Comparison of ENCODE assay signal across 27 cellular contexts in the genomic region with DNA sequence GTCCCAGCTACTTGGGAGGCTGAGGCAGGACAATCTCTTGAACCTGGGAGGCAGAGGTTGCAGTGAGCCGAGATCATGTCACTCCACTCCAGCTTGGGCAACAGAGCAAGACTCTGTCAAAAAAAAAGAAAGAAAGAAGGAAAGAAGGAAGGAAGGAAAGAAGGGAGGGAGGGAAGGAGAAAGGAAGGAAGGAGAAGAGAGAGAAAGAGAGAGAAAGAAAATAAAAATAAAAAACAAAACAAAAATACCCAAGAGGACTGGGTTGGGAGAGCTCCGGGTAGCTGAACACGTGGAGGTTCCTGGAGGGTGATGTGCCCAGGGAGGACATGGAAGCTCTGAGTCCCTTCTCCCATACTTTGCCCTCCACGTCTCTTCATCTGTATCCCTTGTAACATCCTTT.
"Had no signal": no experiment of that assay in that cellular context is flagged by ENCODE, and none has a peak within 500 bp of the region (broad histone marks: within the 10 kb centered on the region; RNA-seq: fewer than 3 reads in every experiment).

No MANE protein-coding gene starts in this region.

- H3K4me1 ChIP-seq: left ventricle myocardium inferior, neural progenitor cell, parathyroid adenoma, suprapubic skin, tibial artery, uterus had no signal

- H3K36me3 ChIP-seq: left ventricle myocardium inferior, neural progenitor cell, neutrophil, suprapubic skin, thoracic aorta, tibial artery, uterus had no signal

- H3K27me3 Mint-ChIP-seq: progenitor cell of endocrine pancreas had no signal

- H3K27me3 ChIP-seq: neural progenitor cell, neutrophil, suprapubic skin, tibial artery, uterus had no signal

- H3K4me1 Mint-ChIP-seq: naive B cell, natural killer cell, nephron progenitor cell, neural progenitor cell had no signal

- H3K4me3 Mint-ChIP-seq: mesothelial cell of epicardium; naive B cell; natural killer cell; nephron progenitor cell; neural progenitor cell; stimulated activated naive CD8-positive, alpha-beta T cell treated with anti-CD3 and anti-CD28 coated beads, Interleukin-15, Interleukin-2, amounts not matched to agents 100 ng/mL and 50 ng/mL, for 24 hours had no signal

- H3K36me3 Mint-ChIP-seq: mesothelial cell of epicardium, naive B cell, natural killer cell, neural progenitor cell had no signal

- H3K9me3 Mint-ChIP-seq: mesothelial cell of epicardium; naive B cell; natural killer cell; nephron progenitor cell; neural progenitor cell; stimulated activated naive CD8-positive, alpha-beta T cell treated with anti-CD3 and anti-CD28 coated beads, Interleukin-15, Interleukin-2, amounts not matched to agents 100 ng/mL and 50 ng/mL, for 24 hours had no signal

- H3K9me3 ChIP-seq: left ventricle myocardium inferior, neutrophil, suprapubic skin, thoracic aorta, tibial artery, uterus had no signal

- H3K27ac ChIP-seq: left ventricle myocardium inferior, neural progenitor cell, neutrophil, parathyroid adenoma, skin epidermis, suprapubic skin, thoracic aorta, tibial artery, uterus had no signal

- H3K4me3 ChIP-seq: left ventricle myocardium inferior, lung, neural progenitor cell, skin epidermis, suprapubic skin, thoracic aorta, tibial artery, uterus had no signal

- ATAC-seq: natural killer cell, sciatic nerve had no signal

- DNase-seq: islet precursor cell; left ventricle myocardium inferior; mesendoderm; naive B cell; natural killer cell; nephron progenitor cell; occipital lobe; retina; right cardiac atrium; stimulated activated CD4-positive, alpha-beta T cell treated with anti-CD3 and anti-CD28 coated beads, Interleukin-12 subunit alpha, Interleukin-12 subunit beta, amount 100 ng/mL, for 4 hours; stimulated activated CD4-positive, alpha-beta T cell treated with anti-CD3 and anti-CD28 coated beads, Interleukin-15, amount 100 ng/mL, for 24 hours; stimulated activated CD4-positive, alpha-beta T cell treated with anti-CD3 and anti-CD28 coated beads, Interleukin-2, amount 100 ng/mL, for 24 hours; stimulated activated CD4-positive, alpha-beta T cell treated with anti-CD3 and anti-CD28 coated beads, Interleukin-4, amount 100 ng/mL, for 1 hour; stimulated activated naive CD4-positive, alpha-beta T cell; tibial artery; uterus had no signal

- H3K27ac Mint-ChIP-seq: mesothelial cell of epicardium; natural killer cell; nephron progenitor cell; neural progenitor cell; progenitor cell of endocrine pancreas; stimulated activated naive CD8-positive, alpha-beta T cell treated with anti-CD3 and anti-CD28 coated beads, Interleukin-15, Interleukin-2, amounts not matched to agents 100 ng/mL and 50 ng/mL, for 24 hours had no signal
